In genomic region chr1:223337174-223337869, GRCh38 we compare ENCODE assay signal across 23 cellular contexts. TPM values are rescaled to one million over a fixed set of nuclear protein-coding genes. Genes with fewer than 3 reads are reported as not detected.
"Had no signal": no experiment of that assay in that cellular context is flagged by ENCODE, and none has a peak within 500 bp of the region (broad histone marks: within the 10 kb centered on the region; RNA-seq: fewer than 3 reads in every experiment).

No MANE protein-coding gene starts in this region.

- H3K4me3 Mint-ChIP-seq: activated B cell treated with CpG ODN at 0.5 μM for 24 hours; activated CD8-positive, alpha-beta T cell treated with anti-CD3 and anti-CD28 coated beads, Interleukin-2, amount 10 ng/mL, durations not matched to agents 7 days and 5 days; activated naive CD4-positive, alpha-beta T cell treated with anti-CD3 and anti-CD28 coated beads, Interleukin-2, amount 50 U/mL, for 24 hours; naive B cell; neural progenitor cell had no signal

- H3K4me1 ChIP-seq: adrenal gland, colonic mucosa, left lung, upper lobe of left lung had no signal

- H3K27ac ChIP-seq: adrenal gland, colonic mucosa, hepatocyte, left lung, neural progenitor cell, pancreas, stomach, testis, upper lobe of left lung had no signal

- H3K36me3 ChIP-seq: adrenal gland, colonic mucosa, left lung, neural progenitor cell, pancreas, stomach, upper lobe of left lung had no signal

- H3K27me3 Mint-ChIP-seq: activated naive CD4-positive, alpha-beta T cell treated with anti-CD3 and anti-CD28 coated beads, Interleukin-2, amount 50 U/mL, for 24 hours had no signal

- H3K9me3 Mint-ChIP-seq: activated B cell treated with CpG ODN at 0.5 μM for 24 hours; activated naive CD4-positive, alpha-beta T cell treated with anti-CD3 and anti-CD28 coated beads, Interleukin-2, amount 50 U/mL, for 24 hours; neural progenitor cell had no signal

- ATAC-seq: activated CD8-positive, alpha-beta T cell treated with anti-CD3 and anti-CD28 coated beads, Interleukin-2, amount 10 ng/mL, durations not matched to agents 7 days and 5 days; esophagus mucosa; left lung had no signal

- H3K27ac Mint-ChIP-seq: activated B cell treated with CpG ODN at 0.5 μM for 24 hours; activated CD8-positive, alpha-beta T cell treated with anti-CD3 and anti-CD28 coated beads, Interleukin-2, amount 10 ng/mL, durations not matched to agents 7 days and 5 days; naive B cell; neural progenitor cell had no signal

- H3K4me3 ChIP-seq: adrenal gland, colonic mucosa, hepatocyte, left lung, neural progenitor cell, pancreas, stomach, testis, upper lobe of left lung had no signal

- DNase-seq: activated B cell treated with CpG ODN at 0.5 μM for 24 hours; activated CD4-positive, alpha-beta T cell treated with anti-CD3 and anti-CD28 coated beads for 48 hours; activated CD8-positive, alpha-beta memory T cell treated with anti-CD3 and anti-CD28 coated beads, Interleukin-2, amount 50 U/mL, for 4 hours; activated CD8-positive, alpha-beta T cell treated with anti-CD3 and anti-CD28 coated beads, Interleukin-2, amount 10 ng/mL, durations not matched to agents 7 days and 5 days; activated effector memory CD4-positive, alpha-beta T cell treated with anti-CD3 and anti-CD28 coated beads, Interleukin-2, amount 50 U/mL, for 16 hours; activated T-cell treated with anti-CD3 and anti-CD28 coated beads, Interleukin-2, amount 50 U/mL, for 48 hours; adrenal gland; colonic mucosa; islet precursor cell; left lung; mammary epithelial cell; naive B cell; pancreas; stimulated activated CD4-positive, alpha-beta T cell treated with anti-CD3 and anti-CD28 coated beads, Interleukin-2, amount 100 ng/mL, for 24 hours; stomach; testis; upper lobe of left lung had no signal

- H2AFZ ChIP-seq: hepatocyte, neural progenitor cell had no signal

- H3K4me2 ChIP-seq: hepatocyte, neural progenitor cell had no signal

- H3K9me3 ChIP-seq: adrenal gland, colonic mucosa, left lung, pancreas, stomach, testis, upper lobe of left lung had no signal

- H3K27me3 ChIP-seq: adrenal gland, colonic mucosa, left lung, neural progenitor cell, pancreas, stomach, testis, upper lobe of left lung had no signal

- H3K4me1 Mint-ChIP-seq: activated B cell treated with CpG ODN at 0.5 μM for 24 hours; activated naive CD4-positive, alpha-beta T cell treated with anti-CD3 and anti-CD28 coated beads, Interleukin-2, amount 50 U/mL, for 24 hours; naive B cell had no signal

- H3K36me3 Mint-ChIP-seq: naive B cell, neural progenitor cell had no signal

- H3K79me2 ChIP-seq: hepatocyte had no signal

RNA-seq across cellular contexts. Expression of gene SUSD4, which starts 26.7 kb away (rescaled TPM):
- total RNA-seq: activated B cell treated with CpG ODN at 0.5 μM for 24 hours had no signal

RNA-seq across cellular contexts. Expression of gene CCDC185, which starts 55.9 kb away (rescaled TPM):
- total RNA-seq: activated B cell treated with CpG ODN at 0.5 μM for 24 hours; activated CD8-positive, alpha-beta T cell treated with anti-CD3 and anti-CD28 coated beads, Interleukin-2, amount 10 ng/mL, durations not matched to agents 7 days and 5 days; adrenal gland; cardiac septum; colonic mucosa; hepatocyte; left lung; mammary epithelial cell; mononuclear cell; pancreas; stomach; upper lobe of left lung had no signal
